ENCODE assay signal across 34 cellular contexts in the genomic region with DNA sequence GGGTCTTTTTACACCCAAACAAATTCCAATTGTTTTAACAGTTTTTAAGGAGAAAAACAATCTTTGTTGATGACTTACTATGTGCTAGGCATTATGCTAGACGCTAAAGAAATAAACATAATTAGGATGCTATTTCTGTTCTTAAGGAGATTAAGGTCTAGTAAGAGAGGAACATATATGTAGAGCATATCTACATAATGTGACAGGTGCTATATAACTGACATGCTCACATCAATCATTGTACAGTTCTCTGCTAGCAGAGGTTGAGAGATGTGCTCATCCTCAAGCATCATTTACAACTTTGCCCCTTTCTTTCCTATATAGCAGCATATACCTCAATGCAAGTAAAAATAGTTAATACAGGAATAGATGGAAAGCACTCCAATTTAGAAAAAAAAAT. TPM values are rescaled to one million over a fixed set of nuclear protein-coding genes. Genes with fewer than 3 reads are reported as not detected.
"Had no signal": no experiment of that assay in that cellular context is flagged by ENCODE, and none has a peak within 500 bp of the region (broad histone marks: within the 10 kb centered on the region; RNA-seq: fewer than 3 reads in every experiment).

No MANE protein-coding gene starts in this region.

- H3K27ac ChIP-seq: KMS-11, PC-9, RWPE1, SJCRH30, SK-N-MC had no signal

- H3K9me3 ChIP-seq: MG63, SJCRH30 had no signal

- H2AFZ ChIP-seq: PC-9 had no signal

- H3K27me3 ChIP-seq: MG63, SJCRH30 had no signal

- H3K4me2 ChIP-seq: KMS-11, PC-9 had no signal

- H3K4me3 ChIP-seq: MG63, PC-9, SJCRH30, SK-N-MC had no signal

- H3K9ac ChIP-seq: KMS-11 had no signal

- ATAC-seq: Panc1, Right ventricle myocardium inferior, SK-N-SH treated with all-trans-retinoic acid at 6 μM for 48 hours had no signal

- DNase-seq: Kasumi-1, KBM-7, MG63, NCI-H1048, NCI-H1092 treated with DMSO at 0.1 percent for 48 hours, NCI-H1105 treated with DMSO at 0.1 percent for 48 hours, NCI-H1417, NCI-H1436, NCI-H146, NCI-H1694, NCI-H187, NCI-H1930, NCI-H2029 treated with DMSO at 0.1 percent for 48 hours, NCI-H2081 treated with DMSO at 0.1 percent for 48 hours, NCI-H2107, NCI-H2171, NCI-H226, NCI-H446 treated with DMSO at 0.1 percent for 48 hours, NCI-H510A, NCI-H524, NCI-H526, NCI-H748 treated with DMSO at 0.1 percent for 48 hours, NCI-H82, PC-9, SHP77, SIG-M5, SJCRH30 had no signal

- H3K36me3 ChIP-seq: MG63, SJCRH30 had no signal

RNA-seq across cellular contexts. Expression of a gene that starts 37.5 kb away (rescaled TPM):
- total RNA-seq: RPMI7951 had no signal
